ENCODE assay signal across 21 cellular contexts in genomic region chrX:2735270-2735669, GRCh38. TPM values are rescaled to one million over a fixed set of nuclear protein-coding genes. Genes with fewer than 3 reads are reported as not detected.
DNase-seq lines count a peak whose midpoint lies in the region; ATAC-seq, FAIRE-seq and TF ChIP-seq lines count a peak whose summit lies in the region.
"Had no signal": no experiment of that assay in that cellular context is flagged by ENCODE, and none has a peak within 500 bp of the region (broad histone marks: within the 10 kb centered on the region; RNA-seq: fewer than 3 reads in every experiment).

No MANE protein-coding gene starts in this region.

- intact Hi-C loops in A673 (cut with micrococcal nuclease; ENCODE audit: unreplicated experiment) (no loop called here), GM12878 (cut with micrococcal nuclease; ENCODE audit: unreplicated experiment) (no loop called here)

- RAD21 ChIA-PET in GM12878 (lab: Charles Lee; ENCODE audit: unreplicated experiment) = no interaction called here

- no peak for TF ChIP-seq CTCF in A673 (conservative IDR thresholded peaks at IDR 0.05; ENCODE audit: low read depth, low read length)
- TF ChIP-seq CTCF in GM12878 (IDR thresholded peaks at IDR 0.05 in 2 of 3, conservative IDR thresholded peaks at IDR 0.05 in 1 of 3; ENCODE audit: control insufficient read depth in 2 of 3, extremely low read depth in 1 of 3, insufficient read depth in 1 of 3, low read depth in 3 of 3, low read length in 3 of 3) = no peak
- no peak for TF ChIP-seq CTCF in liver (IDR thresholded peaks at IDR 0.05; ENCODE audit: low read depth, low read length, missing input control)

- no TSS peak for BruUV-seq in A673 (replicated peaks; lab: Mats Ljungman, UMichigan)
- BruUV-seq in GM12878 (replicated peaks; lab: Mats Ljungman, UMichigan) = no TSS peak

- no peak for TF ChIP-seq POLR2A in GM12878 (IDR thresholded peaks at IDR 0.05; ENCODE audit: low read depth, low read length)

- no peaks in the 10 kb centered on the region for H3K9me3 ChIP-seq in A673 (ENCODE audit: low read depth, low read length, poor library complexity, severe bottlenecking)
- peaks cover 11% of the 10 kb centered on the region for H3K9me3 ChIP-seq in BLaER1
- no peaks in the 10 kb centered on the region; the same call in 2 of the 3 replicates for H3K9me3 ChIP-seq in GM12878 (replicated peaks; ENCODE audit: control insufficient read depth, insufficient read depth, low read length)
- H3K9me3 ChIP-seq in liver (ENCODE audit: control insufficient read depth in 4 of 4, low read length in 3 of 4) = no peaks in the 10 kb centered on the region
- H3K9me3 ChIP-seq in SJCRH30 (replicated peaks) = no peaks in the 10 kb centered on the region

- H3K4me1 ChIP-seq in A673 (ENCODE audit: insufficient read depth, low read length, poor library complexity, severe bottlenecking) (no peaks in the 10 kb centered on the region), BLaER1 (peaks cover 35% of the 10 kb centered on the region), GM12878 (ENCODE audit: control insufficient read depth, insufficient read depth, low read length) (no peaks in the 10 kb centered on the region), liver (ENCODE audit: control insufficient read depth in 4 of 4, insufficient read depth in 4 of 4, low read length in 3 of 4) (peaks cover 0 to 4% (median 0%) of the 10 kb centered on the region in 4 donors), SJCRH30 (no peaks in the 10 kb centered on the region)

- H3K27ac ChIP-seq in A673 (ENCODE audit: low read depth, low read length, poor library complexity, severe bottlenecking) (peak overlapping the region; percentile 59), BLaER1 (no peak overlapping the region), GM12878 (ENCODE audit: control insufficient read depth, insufficient read depth) (no peak overlapping the region), liver (ENCODE audit: low read depth in 1 of 2, low read length in 2 of 2) (no peak overlapping the region), SJCRH30 (no peak overlapping the region)

- 95% methylated on average over 4 of the region's 4 CpGs for WGBS in GM12878 (ENCODE audit: insufficient coverage, insufficient replicate concordance, low lambda C conversion rate, missing lambda C conversion rate)
- WGBS in liver = 76% methylated on average over 4 of the region's 4 CpGs

- H4K20me1 ChIP-seq in BLaER1 (peaks cover 25% of the 10 kb centered on the region; the same call in 1 of the 2 replicates), GM12878 (ENCODE audit: control insufficient read depth, insufficient read depth) (no peaks in the 10 kb centered on the region)

- no peak overlapping the region for H3K9ac ChIP-seq in BLaER1
- no peak overlapping the region for H3K9ac ChIP-seq in GM12878 (ENCODE audit: control insufficient read depth, insufficient read depth, low read length)
- H3K9ac ChIP-seq in liver (ENCODE audit: low read depth in 1 of 2, low read length in 2 of 2) = no peak overlapping the region

- no peaks in the 10 kb centered on the region for H3K79me2 ChIP-seq in GM12878 (ENCODE audit: control insufficient read depth, insufficient read depth, low read length)

- H3K4me3 ChIP-seq in A673 (ENCODE audit: low read depth, low read length, poor library complexity, severe bottlenecking) = no peak overlapping the region
- H3K4me3 ChIP-seq in BLaER1 = no peak overlapping the region
- H3K4me3 ChIP-seq in GM12878 = no peak overlapping the region
- H3K4me3 ChIP-seq in liver (ENCODE audit: low read depth in 1 of 3, low read length in 3 of 3) = no peak overlapping the region
- no peak overlapping the region for H3K4me3 ChIP-seq in SJCRH30

- H2AFZ ChIP-seq in GM12878 (ENCODE audit: control insufficient read depth, low read depth, low read length) = no peak overlapping the region

- DNase-seq in A673 (ENCODE audit: low spot score) (no peak), GM12878 (ENCODE audit: low read depth, low spot score) (no peak), SJCRH30 (no peak)
- DNase-seq in activated CD8-positive, alpha-beta memory T cell treated with anti-CD3 and anti-CD28 coated beads, Interleukin-2, amount 50 U/mL, for 4 hours = no peak
- DNase-seq: AML-193; Calu3; CD8-positive, alpha-beta T cell; DMS79 treated with DMSO at 0.1 percent for 48 hours; EL; GOT3; H7; HFFc6; KBM-7 had no signal

- H3K36me3 ChIP-seq in A673 (ENCODE audit: insufficient read depth, low read length, poor library complexity, severe bottlenecking) (peaks cover 91% of the 10 kb centered on the region), BLaER1 (peaks cover 99% of the 10 kb centered on the region), GM12878 (ENCODE audit: control insufficient read depth in 2 of 2, insufficient read depth in 2 of 2, low read length in 1 of 2) (peaks cover 2 to 5% of the 10 kb centered on the region in 2 experiments), liver (ENCODE audit: control insufficient read depth in 4 of 4, insufficient read depth in 3 of 4, low read depth in 1 of 4, low read length in 3 of 4) (peaks cover 4 to 16% (median 16%) of the 10 kb centered on the region in 4 donors), SJCRH30 (peaks cover 24% of the 10 kb centered on the region)

- ATAC-seq in GM12878 (no peak), HG02884 (IDR thresholded peaks at IDR 0.05; ENCODE audit: unreplicated experiment) (no peak)
- ATAC-seq: CD8-positive, alpha-beta T cell; HCT116 had no signal

- no peaks in the 10 kb centered on the region for H3K27me3 ChIP-seq in A673 (replicated peaks; ENCODE audit: insufficient read depth, low read depth, low read length, poor library complexity)
- H3K27me3 ChIP-seq in BLaER1 = no peaks in the 10 kb centered on the region
- no peaks in the 10 kb centered on the region for H3K27me3 ChIP-seq in GM12878 (replicated peaks in 1 of 2; ENCODE audit: control insufficient read depth in 2 of 2, insufficient read depth in 2 of 2, low read length in 1 of 2)
- H3K27me3 ChIP-seq in liver (ENCODE audit: control insufficient read depth in 4 of 4, insufficient read depth in 4 of 4, low read length in 3 of 4) = no peaks in the 10 kb centered on the region
- H3K27me3 ChIP-seq in SJCRH30 = no peaks in the 10 kb centered on the region

- CTCF ChIA-PET in A673 (lab: Charles Lee) = no interaction called here
- CTCF ChIA-PET in GM12878 (lab: Yijun Ruan, JAX) = no interaction called here

- peak; percentile 52 for FAIRE-seq in GM12878 (lab: Jason Lieb, UNC)
- FAIRE-seq: GM12891, GM19239, HTR-8/SVneo had no signal

- in situ Hi-C loops in GM12878 (cut with MboI) = no loop called here

- SMC1A ChIA-PET in GM12878 (lab: Charles Lee; ENCODE audit: uncharacterized antibody, unreplicated experiment) = no interaction called here

- TF ChIP-seq EP300 in GM12878 (IDR thresholded peaks at IDR 0.05; ENCODE audit: borderline replicate concordance in 1 of 2, control insufficient read depth in 1 of 2, low read depth in 2 of 2, low read length in 2 of 2) = no peak

- TF ChIP-seq RAD21 in GM12878 (IDR thresholded peaks at IDR 0.05; ENCODE audit: insufficient read depth, low read depth, low read length) (no peak), liver (IDR thresholded peaks at IDR 0.05) (no peak)

- H3K4me2 ChIP-seq in BLaER1 (peak overlapping the region; percentile 37), GM12878 (ENCODE audit: control insufficient read depth, insufficient read depth) (no peak overlapping the region)

- POLR2A ChIA-PET in A673 (lab: Charles Lee; ENCODE audit: low non-redundant PET) = no interaction called here
- POLR2A ChIA-PET in GM12878 (lab: Charles Lee) = no interaction called here

TF ChIP-seq in liver, 16 proteins besides CTCF, POLR2A, EP300 and RAD21 (continues in another document):
- TF ChIP-seq TAF1 (conservative IDR thresholded peaks at IDR 0.05) (no peak), FOXA1 (IDR thresholded peaks at IDR 0.05) (no peak), HNF4A (conservative IDR thresholded peaks at IDR 0.05) (peak; percentile 51 to 59)

RNA-seq across cellular contexts. Expression of gene XG, which starts 16.6 kb away (rescaled TPM):
- total RNA-seq in A673 (2021) (7.5 and 7.7 TPM in 2 replicates), GM12878 (2014; rRNA removed) (not detected in 2 replicates), GM12878 (2014; rRNA removed; fragmentation: Illumina TruSeq; extraction: Trizol) (not detected in 2 replicates), GM12878 (2021) (not detected in 2 replicates), liver (under 1 TPM in 1 of 2 donors, not detected in 1; 0.93 TPM)
- not detected in 2 replicates for total RNA-seq in GM12878 (2013; cell fraction: nucleolus; rRNA removed)
- polyA plus RNA-seq in GM12878 (2011; ENCODE audit: low read depth) = not detected
- polyA plus RNA-seq in GM12878 (2011; rRNA removed) (not detected in 2 replicates), GM12878 (2014; fragmentation: Illumina TruSeq; extraction: Trizol) (not detected in 2 replicates), GM12878 (2014; fragmentation: Nextera tagmentation; extraction: Ambion mirVana) (not detected), GM12878 (2014; rRNA removed) (not detected in 2 replicates), GM12878 (2016; fragmentation: Nextera tagmentation; extraction: Ambion mirVana) (not detected), liver (under 1 TPM; 0.02 to 0.74 TPM)
- not detected in 2 replicates for polyA plus RNA-seq in GM12878 (2011; cell fraction: cytosol; rRNA removed)
- polyA plus RNA-seq in GM12878 (2011; cell fraction: nucleus; rRNA removed) = not detected in 2 replicates
- not detected in 2 replicates for polyA plus RNA-seq in GM12878 (2012)
- polyA minus RNA-seq in GM12878 (2011; rRNA and poly(A)+ RNA removed) = not detected in 2 replicates
- not detected in 2 replicates for polyA minus RNA-seq in GM12878 (2011; cell fraction: cytosol; rRNA and poly(A)+ RNA removed)
- polyA minus RNA-seq in GM12878 (2011; cell fraction: nucleus; rRNA and poly(A)+ RNA removed) = not detected in 2 replicates
- total RNA-seq in SJCRH30 (2014; rRNA removed; shearing (Covaris generic)) = not detected in 2 replicates
- total RNA-seq: Calu3; CD8-positive, alpha-beta T cell had no signal
- polyA plus RNA-seq: IgD-negative memory B cell had no signal

RNA-seq across cellular contexts. Expression of gene CD99, which starts 44.2 kb away (rescaled TPM):
- total RNA-seq in A673 (2021) = 1,443 and 1,572 TPM in 2 replicates
- 84.7 and 89.7 TPM in 2 replicates for total RNA-seq in GM12878 (2013; cell fraction: nucleolus; rRNA removed)
- total RNA-seq in GM12878 (2014; rRNA removed) = 157 and 163 TPM in 2 replicates
- 128 and 134 TPM in 2 replicates for total RNA-seq in GM12878 (2014; rRNA removed; fragmentation: Illumina TruSeq; extraction: Trizol)
- 174 and 181 TPM in 2 replicates for total RNA-seq in GM12878 (2021)
- polyA plus RNA-seq in GM12878 (2011; ENCODE audit: low read depth) = 27.6 TPM
- polyA plus RNA-seq in GM12878 (2011; rRNA removed) = 31.4 and 43.4 TPM in 2 replicates
- polyA plus RNA-seq in GM12878 (2011; cell fraction: cytosol; rRNA removed) = 73.8 and 89.2 TPM in 2 replicates
- 52.7 and 65.2 TPM in 2 replicates for polyA plus RNA-seq in GM12878 (2011; cell fraction: nucleus; rRNA removed)
- 83.9 and 108 TPM in 2 replicates for polyA plus RNA-seq in GM12878 (2012)
- 148 and 154 TPM in 2 replicates for polyA plus RNA-seq in GM12878 (2014; fragmentation: Illumina TruSeq; extraction: Trizol)
- 10 to 100 TPM; 24.8 to 52.1 TPM for polyA plus RNA-seq in GM12878 (2014; fragmentation: Nextera tagmentation; extraction: Ambion mirVana)
- 227 and 242 TPM in 2 replicates for polyA plus RNA-seq in GM12878 (2014; rRNA removed)
- polyA plus RNA-seq in GM12878 (2016; fragmentation: Nextera tagmentation; extraction: Ambion mirVana) = 100 to 1,000 TPM; 169 to 193 TPM
- 21.3 and 37.8 TPM in 2 replicates for polyA minus RNA-seq in GM12878 (2011; rRNA and poly(A)+ RNA removed)
- polyA minus RNA-seq in GM12878 (2011; cell fraction: cytosol; rRNA and poly(A)+ RNA removed) = 32.6 and 35.1 TPM in 2 replicates
- 8.7 and 16.3 TPM in 2 replicates for polyA minus RNA-seq in GM12878 (2011; cell fraction: nucleus; rRNA and poly(A)+ RNA removed)
- total RNA-seq in liver = 10 to 100 TPM; 49.9 to 62.7 TPM
- polyA plus RNA-seq in liver = 100 to 1,000 TPM; 142 to 165 TPM
- total RNA-seq in SJCRH30 (2014; rRNA removed; shearing (Covaris generic)) = 156 and 166 TPM in 2 replicates
